33 cellular contexts compared by ENCODE assay signal in genomic region chr7:28599411-28599810, GRCh38.
"Had no signal": no experiment of that assay in that cellular context is flagged by ENCODE, and none has a peak within 500 bp of the region (broad histone marks: within the 10 kb centered on the region; RNA-seq: fewer than 3 reads in every experiment).

No MANE protein-coding gene starts in this region.

- H3K9me3 ChIP-seq: adrenal gland, ascending aorta, body of pancreas, breast epithelium had no signal

- H3K36me3 ChIP-seq: adrenal gland, ascending aorta, brain microvascular endothelial cell, breast epithelium, cardiac muscle cell had no signal

- ATAC-seq: activated naive CD4-positive, alpha-beta T cell treated with anti-CD3 and anti-CD28 coated beads, Interleukin-2, amount 50 U/mL, for 72 hours; activated naive CD8-positive, alpha-beta T cell treated with anti-CD3 and anti-CD28 coated beads, Interleukin-2, amount 50 U/mL, for 24 hours; activated T-cell treated with anti-CD3 and anti-CD28 coated beads, Interleukin-2, amount 50 U/mL, for 4 hours; activated T-cell treated with anti-CD3 and anti-CD28 coated beads, Interleukin-2, amount 50 U/mL, for 72 hours; activated T-helper 17 cell treated with anti-CD3 and anti-CD28 coated beads, Interleukin-2, amount 50 U/mL, for 72 hours; body of pancreas had no signal

- H3K4me3 ChIP-seq: adrenal gland, ascending aorta, body of pancreas, breast epithelium, cardiac muscle cell had no signal

- H3K4me1 ChIP-seq: adrenal gland, ascending aorta, body of pancreas, breast epithelium had no signal

- H3K27ac ChIP-seq: adrenal gland, ascending aorta, body of pancreas, brain microvascular endothelial cell, breast epithelium, cardiac muscle cell had no signal

- DNase-seq: activated effector memory CD4-positive, alpha-beta T cell treated with anti-CD3 and anti-CD28 coated beads, Interleukin-2, amount 50 U/mL, for 16 hours; activated effector memory CD4-positive, alpha-beta T cell treated with Interleukin-2 at 50 U/mL for 16 hours; activated gamma-delta T cell; activated gamma-delta T cell treated with Interleukin-2 at 50 U/mL for 16 hours; activated naive CD4-positive, alpha-beta T cell; activated naive CD4-positive, alpha-beta T cell treated with anti-CD3 and anti-CD28 coated beads for 36 hours; activated naive CD4-positive, alpha-beta T cell treated with anti-CD3 and anti-CD28 coated beads, Interleukin-2, amount 10 ng/mL, durations not matched to agents 7 days and 5 days; activated naive CD4-positive, alpha-beta T cell treated with anti-CD3 and anti-CD28 coated beads, Interleukin-2, amount 50 U/mL, for 16 hours; activated naive CD4-positive, alpha-beta T cell treated with Interleukin-2 at 50 U/mL for 16 hours; activated naive CD8-positive, alpha-beta T cell treated with anti-CD3 and anti-CD28 coated beads for 36 hours; activated naive CD8-positive, alpha-beta T cell treated with anti-CD3 and anti-CD28 coated beads, Interleukin-2, amount 10 ng/mL, durations not matched to agents 7 days and 5 days; activated naive CD8-positive, alpha-beta T cell treated with anti-CD3 and anti-CD28 coated beads, Interleukin-2, amount 50 U/mL, for 24 hours; activated T-cell treated with anti-CD3 and anti-CD28 coated beads, Interleukin-2, amount 50 U/mL, for 24 hours; activated T-cell treated with anti-CD3 and anti-CD28 coated beads, Interleukin-2, amount 50 U/mL, for 4 hours; activated T-cell treated with anti-CD3 and anti-CD28 coated beads, Interleukin-2, amount 50 U/mL, for 48 hours; activated T-cell treated with anti-CD3 and anti-CD28 coated beads, Interleukin-2, amount 50 U/mL, for 72 hours; adrenal gland; amniotic stem cell; amygdala; anterior cingulate cortex; aorta; body of pancreas; brain microvascular endothelial cell; caudate nucleus; central memory CD4-positive, alpha-beta T cell; cerebellar nuclear complex had no signal

- H3K27me3 ChIP-seq: ascending aorta, body of pancreas, brain microvascular endothelial cell, breast epithelium, cardiac muscle cell had no signal

- FAIRE-seq: astrocyte, bronchial epithelial cell had no signal
